Comparison of ENCODE assay signal across 9 cellular contexts in the genomic region with DNA sequence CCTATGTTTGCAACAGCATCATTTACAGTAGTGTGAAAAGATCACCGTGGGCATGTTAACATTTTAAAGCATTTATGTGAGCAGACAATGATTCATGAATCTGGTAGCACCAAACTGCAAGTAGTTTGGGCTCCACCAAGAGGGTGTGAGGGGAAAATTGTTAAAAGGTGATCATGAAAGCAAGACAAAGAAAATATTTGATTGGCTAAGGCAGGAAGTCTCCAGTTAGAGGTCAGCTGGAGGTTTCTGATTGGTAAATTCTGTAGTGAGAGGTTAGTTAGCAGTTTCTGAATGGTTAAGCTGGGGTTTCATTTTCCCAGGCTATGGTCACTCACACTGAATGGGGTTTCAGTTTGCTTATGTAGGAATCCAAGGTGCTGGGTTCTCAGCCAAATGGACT.
DNase-seq lines count a peak whose midpoint lies in the region; ATAC-seq lines count a peak whose summit lies in the region.
"Had no signal": no experiment of that assay in that cellular context is flagged by ENCODE, and none has a peak within 500 bp of the region (broad histone marks: within the 10 kb centered on the region; RNA-seq: fewer than 3 reads in every experiment).

No MANE protein-coding gene starts in this region.

- H3K36me3 Mint-ChIP-seq in activated naive CD8-positive, alpha-beta T cell treated with anti-CD3 and anti-CD28 coated beads, Interleukin-2, amount 50 U/mL, for 24 hours (ENCODE audit: low read depth), result no peaks in the 10 kb centered on the region

- ATAC-seq in GM18868 (IDR thresholded peaks at IDR 0.05; ENCODE audit: unreplicated experiment) (peak; percentile 68), GM21515 (IDR thresholded peaks at IDR 0.05; ENCODE audit: unreplicated experiment) (peak; percentile 94), HG03175 (IDR thresholded peaks at IDR 0.05; ENCODE audit: unreplicated experiment) (peak; percentile 87)
- ATAC-seq in activated naive CD8-positive, alpha-beta T cell treated with anti-CD3 and anti-CD28 coated beads, Interleukin-2, amount 50 U/mL, for 24 hours, result peak; percentile 88

- H3K4me3 Mint-ChIP-seq in activated naive CD8-positive, alpha-beta T cell treated with anti-CD3 and anti-CD28 coated beads, Interleukin-2, amount 50 U/mL, for 24 hours, result no peak overlapping the region

- peak overlapping the region; percentile 9 for H3K27ac Mint-ChIP-seq in activated naive CD8-positive, alpha-beta T cell treated with anti-CD3 and anti-CD28 coated beads, Interleukin-2, amount 50 U/mL, for 24 hours

- no peaks in the 10 kb centered on the region for H3K9me3 Mint-ChIP-seq in activated naive CD8-positive, alpha-beta T cell treated with anti-CD3 and anti-CD28 coated beads, Interleukin-2, amount 50 U/mL, for 24 hours

- no peak for DNase-seq in activated naive CD8-positive, alpha-beta T cell treated with anti-CD3 and anti-CD28 coated beads, Interleukin-2, amount 50 U/mL, for 24 hours
- DNase-seq in KG1 (lab: John Stamatoyannopoulos, UW), result no peak
- DNase-seq in nucleus accumbens (lab: John Stamatoyannopoulos, UW), result no peak
- no peak for DNase-seq in AG08396 (ENCODE audit: low spot score)
- DNase-seq: NCI-H187 treated with DMSO at 0.1 percent for 48 hours; stimulated activated CD8-positive, alpha-beta memory T cell treated with anti-CD3 and anti-CD28 coated beads, Interleukin-4, amount 100 ng/mL, for 48 hours had no signal

- H3K4me1 Mint-ChIP-seq in activated naive CD8-positive, alpha-beta T cell treated with anti-CD3 and anti-CD28 coated beads, Interleukin-2, amount 50 U/mL, for 24 hours, result peaks cover 9% of the 10 kb centered on the region

- peaks cover 20% of the 10 kb centered on the region for H3K27me3 Mint-ChIP-seq in activated naive CD8-positive, alpha-beta T cell treated with anti-CD3 and anti-CD28 coated beads, Interleukin-2, amount 50 U/mL, for 24 hours
